In genomic region chr2:187978341-187978740, GRCh38 we compare ENCODE assay signal across 28 cellular contexts.
"Had no signal": no experiment of that assay in that cellular context is flagged by ENCODE, and none has a peak within 500 bp of the region (broad histone marks: within the 10 kb centered on the region; RNA-seq: fewer than 3 reads in every experiment).

No MANE protein-coding gene starts in this region.

- H3K4me1 Mint-ChIP-seq: activated naive CD4-positive, alpha-beta T cell treated with anti-CD3 and anti-CD28 coated beads, Interleukin-2, amount 10 ng/mL, durations not matched to agents 7 days and 5 days; central memory CD8-positive, alpha-beta T cell had no signal

- H3K27me3 Mint-ChIP-seq: activated CD8-positive, alpha-beta T cell treated with anti-CD3 and anti-CD28 coated beads for 36 hours; activated naive CD4-positive, alpha-beta T cell treated with anti-CD3 and anti-CD28 coated beads, Interleukin-2, amount 10 ng/mL, durations not matched to agents 7 days and 5 days; activated naive CD8-positive, alpha-beta T cell treated with anti-CD3 and anti-CD28 coated beads, Interleukin-2, amount 10 ng/mL, durations not matched to agents 7 days and 5 days; central memory CD8-positive, alpha-beta T cell; dendritic cell treated with granulocyte-macrophage colony-stimulating factor and Interleukin-4, amounts not matched to agents 40 ng/mL and 50 ng/mL, for 4 days had no signal

- H3K4me3 ChIP-seq: coronary artery, dorsolateral prefrontal cortex, esophagus muscularis mucosa, gastroesophageal sphincter, heart right ventricle, hepatocyte had no signal

- H3K27ac Mint-ChIP-seq: activated CD8-positive, alpha-beta T cell treated with anti-CD3 and anti-CD28 coated beads for 36 hours; activated naive CD4-positive, alpha-beta T cell treated with anti-CD3 and anti-CD28 coated beads, Interleukin-2, amount 10 ng/mL, durations not matched to agents 7 days and 5 days; activated naive CD4-positive, alpha-beta T cell treated with anti-CD3 and anti-CD28 coated beads, Interleukin-2, amount 50 U/mL, for 72 hours; activated naive CD8-positive, alpha-beta T cell treated with anti-CD3 and anti-CD28 coated beads, Interleukin-2, amount 10 ng/mL, durations not matched to agents 7 days and 5 days; dendritic cell treated with granulocyte-macrophage colony-stimulating factor and Interleukin-4, amounts not matched to agents 40 ng/mL and 50 ng/mL, for 4 days had no signal

- H3K9me3 Mint-ChIP-seq: activated CD8-positive, alpha-beta T cell treated with anti-CD3 and anti-CD28 coated beads for 36 hours; activated naive CD4-positive, alpha-beta T cell treated with anti-CD3 and anti-CD28 coated beads, Interleukin-2, amount 10 ng/mL, durations not matched to agents 7 days and 5 days; activated naive CD4-positive, alpha-beta T cell treated with anti-CD3 and anti-CD28 coated beads, Interleukin-2, amount 50 U/mL, for 72 hours; activated naive CD8-positive, alpha-beta T cell treated with anti-CD3 and anti-CD28 coated beads, Interleukin-2, amount 10 ng/mL, durations not matched to agents 7 days and 5 days; central memory CD8-positive, alpha-beta T cell; dendritic cell treated with granulocyte-macrophage colony-stimulating factor and Interleukin-4, amounts not matched to agents 40 ng/mL and 50 ng/mL, for 4 days; endodermal cell; WTC11 had no signal

- H3K36me3 Mint-ChIP-seq: activated naive CD4-positive, alpha-beta T cell treated with anti-CD3 and anti-CD28 coated beads, Interleukin-2, amount 10 ng/mL, durations not matched to agents 7 days and 5 days; activated naive CD4-positive, alpha-beta T cell treated with anti-CD3 and anti-CD28 coated beads, Interleukin-2, amount 50 U/mL, for 72 hours; activated naive CD8-positive, alpha-beta T cell treated with anti-CD3 and anti-CD28 coated beads, Interleukin-2, amount 10 ng/mL, durations not matched to agents 7 days and 5 days; WTC11 had no signal

- H3K4me3 Mint-ChIP-seq: activated CD8-positive, alpha-beta T cell treated with anti-CD3 and anti-CD28 coated beads for 36 hours; activated naive CD4-positive, alpha-beta T cell treated with anti-CD3 and anti-CD28 coated beads, Interleukin-2, amount 10 ng/mL, durations not matched to agents 7 days and 5 days; activated naive CD8-positive, alpha-beta T cell treated with anti-CD3 and anti-CD28 coated beads, Interleukin-2, amount 10 ng/mL, durations not matched to agents 7 days and 5 days; central memory CD8-positive, alpha-beta T cell; dendritic cell treated with granulocyte-macrophage colony-stimulating factor and Interleukin-4, amounts not matched to agents 40 ng/mL and 50 ng/mL, for 4 days; endodermal cell; WTC11 had no signal

- DNase-seq: activated CD4-positive, alpha-beta T cell treated with anti-CD3 and anti-CD28 coated beads for 1 hour; activated CD4-positive, alpha-beta T cell treated with anti-CD3 and anti-CD28 coated beads for 4 hours; activated CD4-positive, alpha-beta T cell treated with anti-CD3 and anti-CD28 coated beads, Interleukin-2, amount 50 U/mL, for 1 hour; activated CD4-positive, alpha-beta T cell treated with anti-CD3 and anti-CD28 coated beads, Interleukin-2, amount 50 U/mL, for 48 hours; activated CD8-positive, alpha-beta memory T cell treated with anti-CD3 and anti-CD28 coated beads for 24 hours; activated CD8-positive, alpha-beta T cell treated with anti-CD3 and anti-CD28 coated beads for 36 hours; activated gamma-delta T cell; activated naive CD4-positive, alpha-beta T cell; activated naive CD4-positive, alpha-beta T cell treated with anti-CD3 and anti-CD28 coated beads, Interleukin-2, amount 10 ng/mL, durations not matched to agents 7 days and 5 days; activated naive CD8-positive, alpha-beta T cell treated with anti-CD3 and anti-CD28 coated beads, Interleukin-2, amount 10 ng/mL, durations not matched to agents 7 days and 5 days; activated T-cell treated with anti-CD3 and anti-CD28 coated beads, Interleukin-2, amount 50 U/mL, for 48 hours; amniotic stem cell; anterior cingulate cortex; brain microvascular endothelial cell; dorsolateral prefrontal cortex; effector memory CD4-positive, alpha-beta T cell; endodermal cell; erythroblast; heart right ventricle; T-helper 2 cell had no signal

- ATAC-seq: activated CD8-positive, alpha-beta T cell treated with anti-CD3 and anti-CD28 coated beads for 36 hours; activated naive CD4-positive, alpha-beta T cell treated with anti-CD3 and anti-CD28 coated beads, Interleukin-2, amount 50 U/mL, for 72 hours; gastroesophageal sphincter; heart right ventricle had no signal
